Comparison of ENCODE assay signal across 1 cellular context in the genomic region with DNA sequence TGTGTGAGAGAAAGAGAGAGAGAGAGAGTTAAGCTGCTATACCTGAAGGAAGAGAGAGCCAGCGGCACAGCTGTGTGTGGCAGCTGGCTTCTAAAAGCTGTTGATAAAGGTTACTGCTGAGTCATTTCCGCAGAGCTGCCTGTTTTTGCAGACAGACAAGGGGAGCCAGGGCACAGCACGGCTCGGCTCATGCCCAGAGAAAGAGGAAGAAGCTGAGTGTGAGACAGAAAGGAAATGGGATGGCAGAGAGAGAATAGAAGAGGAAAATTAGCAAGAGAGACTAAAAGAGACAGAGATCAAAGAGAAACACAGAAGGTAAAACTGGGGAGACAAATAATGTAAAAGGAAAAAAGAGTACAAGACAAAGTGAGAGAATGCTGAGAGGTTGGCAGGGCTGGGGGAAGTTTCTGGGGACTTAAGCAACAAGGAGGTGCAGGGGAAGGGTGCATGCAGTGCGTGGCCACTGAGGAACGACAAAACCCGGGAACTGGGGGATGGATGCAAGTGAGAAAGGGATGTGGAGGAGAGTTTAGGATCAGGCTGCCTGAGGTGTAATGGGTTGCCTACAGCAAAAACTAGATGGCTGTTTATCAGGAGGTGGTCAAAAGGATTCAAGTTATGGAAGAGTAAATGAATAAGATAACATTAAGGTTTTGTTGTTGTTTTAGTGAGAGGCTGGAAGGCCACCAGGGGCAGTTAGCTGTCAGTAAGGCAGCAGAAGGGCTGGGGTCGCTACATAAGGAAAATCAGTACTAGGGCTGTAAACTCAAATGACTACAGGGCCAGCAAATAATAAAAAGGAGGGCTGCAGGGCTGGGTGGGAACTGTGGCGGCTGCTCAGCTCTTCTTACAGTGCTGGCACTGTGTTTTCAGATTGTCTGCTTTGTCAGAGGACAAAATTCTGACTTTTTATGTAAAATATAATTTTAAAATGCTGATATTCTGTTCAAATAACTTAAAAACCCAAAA.
TF ChIP-seq lines count a peak whose summit lies in the region.

No MANE protein-coding gene starts in this region.

TF ChIP-seq in GM12878, 131 proteins besides CTCF, POLR2A, EP300 and RAD21 (continued from another document and continues in another):
- TF ChIP-seq, protein P1, sequence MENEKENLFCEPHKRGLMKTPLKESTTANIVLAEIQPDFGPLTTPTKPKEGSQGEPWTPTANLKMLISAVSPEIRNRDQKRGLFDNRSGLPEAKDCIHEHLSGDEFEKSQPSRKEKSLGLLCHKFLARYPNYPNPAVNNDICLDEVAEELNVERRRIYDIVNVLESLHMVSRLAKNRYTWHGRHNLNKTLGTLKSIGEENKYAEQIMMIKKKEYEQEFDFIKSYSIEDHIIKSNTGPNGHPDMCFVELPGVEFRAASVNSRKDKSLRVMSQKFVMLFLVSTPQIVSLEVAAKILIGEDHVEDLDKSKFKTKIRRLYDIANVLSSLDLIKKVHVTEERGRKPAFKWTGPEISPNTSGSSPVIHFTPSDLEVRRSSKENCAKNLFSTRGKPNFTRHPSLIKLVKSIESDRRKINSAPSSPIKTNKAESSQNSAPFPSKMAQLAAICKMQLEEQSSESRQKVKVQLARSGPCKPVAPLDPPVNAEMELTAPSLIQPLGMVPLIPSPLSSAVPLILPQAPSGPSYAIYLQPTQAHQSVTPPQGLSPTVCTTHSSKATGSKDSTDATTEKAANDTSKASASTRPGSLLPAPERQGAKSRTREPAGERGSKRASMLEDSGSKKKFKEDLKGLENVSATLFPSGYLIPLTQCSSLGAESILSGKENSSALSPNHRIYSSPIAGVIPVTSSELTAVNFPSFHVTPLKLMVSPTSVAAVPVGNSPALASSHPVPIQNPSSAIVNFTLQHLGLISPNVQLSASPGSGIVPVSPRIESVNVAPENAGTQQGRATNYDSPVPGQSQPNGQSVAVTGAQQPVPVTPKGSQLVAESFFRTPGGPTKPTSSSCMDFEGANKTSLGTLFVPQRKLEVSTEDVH (IDR thresholded peaks at IDR 0.05; ENCODE audit: low read depth, partially characterized antibody) = no peak
- TF ChIP-seq BACH1 (IDR thresholded peaks at IDR 0.05; ENCODE audit: borderline replicate concordance) (peak; percentile 99), ZNF217 (IDR thresholded peaks at IDR 0.05) (no peak), SREBF1 (IDR thresholded peaks at IDR 0.05; ENCODE audit: low read length) (no peak), TCF3 (IDR thresholded peaks at IDR 0.05; ENCODE audit: borderline replicate concordance, insufficient read depth, low read depth, low read length) (peak; percentile 99), HCFC1 (IDR thresholded peaks at IDR 0.05; ENCODE audit: low read length) (no peak), SIX5 (IDR thresholded peaks at IDR 0.05; ENCODE audit: low read depth, low read length, severe bottlenecking) (no peak), HDAC6 (IDR thresholded peaks at IDR 0.05; ENCODE audit: unreplicated experiment) (no peak), CEBPB (IDR thresholded peaks at IDR 0.05; ENCODE audit: borderline replicate concordance in 1 of 2, low read depth in 2 of 2, low read length in 2 of 2) (peak in 1 of 2 experiments; percentile 29; a peak in 1 of 4 replicates), ASH2L (IDR thresholded peaks at IDR 0.05; ENCODE audit: borderline replicate concordance, low read depth) (no peak), MXI1 (IDR thresholded peaks at IDR 0.05; ENCODE audit: low read depth, low read length) (peak; percentile 75), HDGF (IDR thresholded peaks at IDR 0.05) (peak; percentile 90; the same call in 1 of the 2 replicates), ZNF622 (IDR thresholded peaks at IDR 0.05) (no peak), RCOR1 (conservative IDR thresholded peaks at IDR 0.05; ENCODE audit: low read depth, low read length) (no peak), TAF1 (IDR thresholded peaks at IDR 0.05; ENCODE audit: borderline replicate concordance, low read depth, low read length) (peak; percentile 88), NFIC (IDR thresholded peaks at IDR 0.05; ENCODE audit: low read depth, low read length) (peak; percentile 79), EGR1 (IDR thresholded peaks at IDR 0.05; ENCODE audit: borderline replicate concordance in 1 of 2, low read depth in 2 of 2, low read length in 2 of 2) (0 out of 3 replicates have a peak, but pooled peaks of 1 of the 2 experiments have one; percentile 22), ETV6 (conservative IDR thresholded peaks at IDR 0.05 in 1 of 2, IDR thresholded peaks at IDR 0.05 in 1 of 2; ENCODE audit: borderline replicate concordance in 1 of 2, low read depth in 1 of 2) (peak in 1 of 2 experiments; percentile 85; a peak in 2 of 4 replicates), BCL11A (IDR thresholded peaks at IDR 0.05; ENCODE audit: low read depth, low read length) (peak; percentile 73; the same call in 1 of the 2 replicates), SREBF2 (IDR thresholded peaks at IDR 0.05; ENCODE audit: low read length) (no peak), POLR2AphosphoS2 (IDR thresholded peaks at IDR 0.05; ENCODE audit: low read depth, low read length) (no peak), POLR2AphosphoS5 (IDR thresholded peaks at IDR 0.05; ENCODE audit: low read length) (peak; percentile 84), SMAD5 (IDR thresholded peaks at IDR 0.05; ENCODE audit: low read depth) (no peak), SUZ12 (IDR thresholded peaks at IDR 0.05; ENCODE audit: unreplicated experiment) (no peak), ZNF24 (IDR thresholded peaks at IDR 0.05) (no peak), CREB1 (IDR thresholded peaks at IDR 0.05; ENCODE audit: low read depth) (peak; percentile 66), KAT2A (conservative IDR thresholded peaks at IDR 0.05; ENCODE audit: control insufficient read depth, low read depth, low read length) (no peak), NBN (IDR thresholded peaks at IDR 0.05) (peak; percentile 98), CBX5 (IDR thresholded peaks at IDR 0.05; ENCODE audit: low read depth) (0 out of 2 replicates have a peak, but pooled peaks have one; percentile 65), KDM1A (IDR thresholded peaks at IDR 0.05; ENCODE audit: borderline replicate concordance) (no peak), CBX3 (IDR thresholded peaks at IDR 0.05; ENCODE audit: borderline replicate concordance, low read depth) (no peak), SMARCA5 (IDR thresholded peaks at IDR 0.05) (no peak), NR2C2 (IDR thresholded peaks at IDR 0.05; ENCODE audit: borderline replicate concordance, control insufficient read depth, insufficient read length, low read depth) (no peak), LARP7 (IDR thresholded peaks at IDR 0.05) (no peak), FOXM1 (IDR thresholded peaks at IDR 0.05; ENCODE audit: low read depth, low read length) (peak; percentile 60), BRCA1 (IDR thresholded peaks at IDR 0.05; ENCODE audit: low read depth, low read length) (no peak), TCF12 (IDR thresholded peaks at IDR 0.05; ENCODE audit: low read depth, low read length) (peak; percentile 100), CHD4 (IDR thresholded peaks at IDR 0.05) (no peak), ZZZ3 (IDR thresholded peaks at IDR 0.05; ENCODE audit: control insufficient read depth, insufficient read length, low read depth) (no peak), NFXL1 (IDR thresholded peaks at IDR 0.05; ENCODE audit: borderline replicate concordance) (no peak), SIN3A (IDR thresholded peaks at IDR 0.05; ENCODE audit: low read depth, low read length) (peak; percentile 79), ZNF274 (IDR thresholded peaks at IDR 0.05; ENCODE audit: insufficient read depth, insufficient read length) (no peak), RELA (IDR thresholded peaks at IDR 0.05; ENCODE audit: borderline replicate concordance, partially characterized antibody) (peak; percentile 55)
- TF ChIP-seq, protein P2, sequence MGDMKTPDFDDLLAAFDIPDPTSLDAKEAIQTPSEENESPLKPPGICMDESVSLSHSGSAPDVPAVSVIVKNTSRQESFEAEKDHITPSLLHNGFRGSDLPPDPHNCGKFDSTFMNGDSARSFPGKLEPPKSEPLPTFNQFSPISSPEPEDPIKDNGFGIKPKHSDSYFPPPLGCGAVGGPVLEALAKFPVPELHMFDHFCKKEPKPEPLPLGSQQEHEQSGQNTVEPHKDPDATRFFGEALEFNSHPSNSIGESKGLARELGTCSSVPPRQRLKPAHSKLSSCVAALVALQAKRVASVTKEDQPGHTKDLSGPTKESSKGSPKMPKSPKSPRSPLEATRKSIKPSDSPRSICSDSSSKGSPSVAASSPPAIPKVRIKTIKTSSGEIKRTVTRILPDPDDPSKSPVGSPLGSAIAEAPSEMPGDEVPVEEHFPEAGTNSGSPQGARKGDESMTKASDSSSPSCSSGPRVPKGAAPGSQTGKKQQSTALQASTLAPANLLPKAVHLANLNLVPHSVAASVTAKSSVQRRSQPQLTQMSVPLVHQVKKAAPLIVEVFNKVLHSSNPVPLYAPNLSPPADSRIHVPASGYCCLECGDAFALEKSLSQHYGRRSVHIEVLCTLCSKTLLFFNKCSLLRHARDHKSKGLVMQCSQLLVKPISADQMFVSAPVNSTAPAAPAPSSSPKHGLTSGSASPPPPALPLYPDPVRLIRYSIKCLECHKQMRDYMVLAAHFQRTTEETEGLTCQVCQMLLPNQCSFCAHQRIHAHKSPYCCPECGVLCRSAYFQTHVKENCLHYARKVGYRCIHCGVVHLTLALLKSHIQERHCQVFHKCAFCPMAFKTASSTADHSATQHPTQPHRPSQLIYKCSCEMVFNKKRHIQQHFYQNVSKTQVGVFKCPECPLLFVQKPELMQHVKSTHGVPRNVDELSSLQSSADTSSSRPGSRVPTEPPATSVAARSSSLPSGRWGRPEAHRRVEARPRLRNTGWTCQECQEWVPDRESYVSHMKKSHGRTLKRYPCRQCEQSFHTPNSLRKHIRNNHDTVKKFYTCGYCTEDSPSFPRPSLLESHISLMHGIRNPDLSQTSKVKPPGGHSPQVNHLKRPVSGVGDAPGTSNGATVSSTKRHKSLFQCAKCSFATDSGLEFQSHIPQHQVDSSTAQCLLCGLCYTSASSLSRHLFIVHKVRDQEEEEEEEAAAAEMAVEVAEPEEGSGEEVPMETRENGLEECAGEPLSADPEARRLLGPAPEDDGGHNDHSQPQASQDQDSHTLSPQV (IDR thresholded peaks at IDR 0.05) = no peak
- TF ChIP-seq, protein P3, sequence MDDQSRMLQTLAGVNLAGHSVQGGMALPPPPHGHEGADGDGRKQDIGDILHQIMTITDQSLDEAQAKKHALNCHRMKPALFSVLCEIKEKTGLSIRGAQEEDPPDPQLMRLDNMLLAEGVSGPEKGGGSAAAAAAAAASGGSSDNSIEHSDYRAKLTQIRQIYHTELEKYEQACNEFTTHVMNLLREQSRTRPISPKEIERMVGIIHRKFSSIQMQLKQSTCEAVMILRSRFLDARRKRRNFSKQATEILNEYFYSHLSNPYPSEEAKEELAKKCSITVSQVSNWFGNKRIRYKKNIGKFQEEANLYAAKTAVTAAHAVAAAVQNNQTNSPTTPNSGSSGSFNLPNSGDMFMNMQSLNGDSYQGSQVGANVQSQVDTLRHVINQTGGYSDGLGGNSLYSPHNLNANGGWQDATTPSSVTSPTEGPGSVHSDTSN (IDR thresholded peaks at IDR 0.05; ENCODE audit: insufficient replicate concordance, low read depth, low read length) = peak; percentile 73
- TF ChIP-seq, protein P4, sequence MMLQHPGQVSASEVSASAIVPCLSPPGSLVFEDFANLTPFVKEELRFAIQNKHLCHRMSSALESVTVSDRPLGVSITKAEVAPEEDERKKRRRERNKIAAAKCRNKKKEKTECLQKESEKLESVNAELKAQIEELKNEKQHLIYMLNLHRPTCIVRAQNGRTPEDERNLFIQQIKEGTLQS (IDR thresholded peaks at IDR 0.05; ENCODE audit: borderline replicate concordance, extremely low read depth, low read depth, low read length) = no peak
- TF ChIP-seq, protein P5, sequence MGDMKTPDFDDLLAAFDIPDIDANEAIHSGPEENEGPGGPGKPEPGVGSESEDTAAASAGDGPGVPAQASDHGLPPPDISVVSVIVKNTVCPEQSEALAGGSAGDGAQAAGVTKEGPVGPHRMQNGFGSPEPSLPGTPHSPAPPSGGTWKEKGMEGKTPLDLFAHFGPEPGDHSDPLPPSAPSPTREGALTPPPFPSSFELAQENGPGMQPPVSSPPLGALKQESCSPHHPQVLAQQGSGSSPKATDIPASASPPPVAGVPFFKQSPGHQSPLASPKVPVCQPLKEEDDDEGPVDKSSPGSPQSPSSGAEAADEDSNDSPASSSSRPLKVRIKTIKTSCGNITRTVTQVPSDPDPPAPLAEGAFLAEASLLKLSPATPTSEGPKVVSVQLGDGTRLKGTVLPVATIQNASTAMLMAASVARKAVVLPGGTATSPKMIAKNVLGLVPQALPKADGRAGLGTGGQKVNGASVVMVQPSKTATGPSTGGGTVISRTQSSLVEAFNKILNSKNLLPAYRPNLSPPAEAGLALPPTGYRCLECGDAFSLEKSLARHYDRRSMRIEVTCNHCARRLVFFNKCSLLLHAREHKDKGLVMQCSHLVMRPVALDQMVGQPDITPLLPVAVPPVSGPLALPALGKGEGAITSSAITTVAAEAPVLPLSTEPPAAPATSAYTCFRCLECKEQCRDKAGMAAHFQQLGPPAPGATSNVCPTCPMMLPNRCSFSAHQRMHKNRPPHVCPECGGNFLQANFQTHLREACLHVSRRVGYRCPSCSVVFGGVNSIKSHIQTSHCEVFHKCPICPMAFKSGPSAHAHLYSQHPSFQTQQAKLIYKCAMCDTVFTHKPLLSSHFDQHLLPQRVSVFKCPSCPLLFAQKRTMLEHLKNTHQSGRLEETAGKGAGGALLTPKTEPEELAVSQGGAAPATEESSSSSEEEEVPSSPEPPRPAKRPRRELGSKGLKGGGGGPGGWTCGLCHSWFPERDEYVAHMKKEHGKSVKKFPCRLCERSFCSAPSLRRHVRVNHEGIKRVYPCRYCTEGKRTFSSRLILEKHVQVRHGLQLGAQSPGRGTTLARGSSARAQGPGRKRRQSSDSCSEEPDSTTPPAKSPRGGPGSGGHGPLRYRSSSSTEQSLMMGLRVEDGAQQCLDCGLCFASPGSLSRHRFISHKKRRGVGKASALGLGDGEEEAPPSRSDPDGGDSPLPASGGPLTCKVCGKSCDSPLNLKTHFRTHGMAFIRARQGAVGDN (IDR thresholded peaks at IDR 0.05) = no peak
- TF ChIP-seq, protein P6, sequence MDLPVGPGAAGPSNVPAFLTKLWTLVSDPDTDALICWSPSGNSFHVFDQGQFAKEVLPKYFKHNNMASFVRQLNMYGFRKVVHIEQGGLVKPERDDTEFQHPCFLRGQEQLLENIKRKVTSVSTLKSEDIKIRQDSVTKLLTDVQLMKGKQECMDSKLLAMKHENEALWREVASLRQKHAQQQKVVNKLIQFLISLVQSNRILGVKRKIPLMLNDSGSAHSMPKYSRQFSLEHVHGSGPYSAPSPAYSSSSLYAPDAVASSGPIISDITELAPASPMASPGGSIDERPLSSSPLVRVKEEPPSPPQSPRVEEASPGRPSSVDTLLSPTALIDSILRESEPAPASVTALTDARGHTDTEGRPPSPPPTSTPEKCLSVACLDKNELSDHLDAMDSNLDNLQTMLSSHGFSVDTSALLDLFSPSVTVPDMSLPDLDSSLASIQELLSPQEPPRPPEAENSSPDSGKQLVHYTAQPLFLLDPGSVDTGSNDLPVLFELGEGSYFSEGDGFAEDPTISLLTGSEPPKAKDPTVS (IDR thresholded peaks at IDR 0.05; ENCODE audit: low read depth, low read length) = no peak
- TF ChIP-seq, protein P7, sequence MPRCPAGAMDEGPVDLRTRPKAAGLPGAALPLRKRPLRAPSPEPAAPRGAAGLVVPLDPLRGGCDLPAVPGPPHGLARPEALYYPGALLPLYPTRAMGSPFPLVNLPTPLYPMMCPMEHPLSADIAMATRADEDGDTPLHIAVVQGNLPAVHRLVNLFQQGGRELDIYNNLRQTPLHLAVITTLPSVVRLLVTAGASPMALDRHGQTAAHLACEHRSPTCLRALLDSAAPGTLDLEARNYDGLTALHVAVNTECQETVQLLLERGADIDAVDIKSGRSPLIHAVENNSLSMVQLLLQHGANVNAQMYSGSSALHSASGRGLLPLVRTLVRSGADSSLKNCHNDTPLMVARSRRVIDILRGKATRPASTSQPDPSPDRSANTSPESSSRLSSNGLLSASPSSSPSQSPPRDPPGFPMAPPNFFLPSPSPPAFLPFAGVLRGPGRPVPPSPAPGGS (IDR thresholded peaks at IDR 0.05; ENCODE audit: borderline replicate concordance, insufficient read depth, low read depth, low read length, poor library complexity, severe bottlenecking) = peak; percentile 77
